Comparison of ENCODE assay signal across 1 cellular context in the genomic region with DNA sequence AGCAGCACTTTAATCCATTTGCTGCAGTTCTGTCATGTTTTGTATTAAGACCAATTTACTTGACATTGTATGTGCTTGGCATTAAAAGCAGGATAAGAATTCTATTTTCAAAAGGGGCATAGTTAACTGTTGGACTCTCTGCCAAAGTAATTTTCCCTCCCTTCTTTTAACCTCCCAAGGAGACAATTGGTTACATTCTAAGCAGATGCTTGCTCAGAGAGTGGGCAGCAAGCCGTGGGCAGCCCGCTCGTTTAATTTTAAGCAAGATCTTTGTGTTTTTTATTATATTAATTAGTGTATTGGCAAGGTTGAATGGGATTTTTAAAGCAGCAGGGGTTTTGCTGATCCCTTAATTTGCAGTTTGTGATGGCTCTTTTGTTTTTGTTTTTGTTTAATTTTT.
TF ChIP-seq lines count a peak whose summit lies in the region.

No MANE protein-coding gene starts in this region.

TF ChIP-seq in HepG2, 621 proteins besides CTCF, POLR2A, EP300 and RAD21 (continued from another document):
- TF ChIP-seq, protein P1, sequence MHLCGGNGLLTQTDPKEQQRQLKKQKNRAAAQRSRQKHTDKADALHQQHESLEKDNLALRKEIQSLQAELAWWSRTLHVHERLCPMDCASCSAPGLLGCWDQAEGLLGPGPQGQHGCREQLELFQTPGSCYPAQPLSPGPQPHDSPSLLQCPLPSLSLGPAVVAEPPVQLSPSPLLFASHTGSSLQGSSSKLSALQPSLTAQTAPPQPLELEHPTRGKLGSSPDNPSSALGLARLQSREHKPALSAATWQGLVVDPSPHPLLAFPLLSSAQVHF (CRISPR knock-in tag; IDR thresholded peaks at IDR 0.05) = no peak
- no peak for TF ChIP-seq GTF3A (CRISPR knock-in tag; conservative IDR thresholded peaks at IDR 0.05)
- TF ChIP-seq, protein P2, sequence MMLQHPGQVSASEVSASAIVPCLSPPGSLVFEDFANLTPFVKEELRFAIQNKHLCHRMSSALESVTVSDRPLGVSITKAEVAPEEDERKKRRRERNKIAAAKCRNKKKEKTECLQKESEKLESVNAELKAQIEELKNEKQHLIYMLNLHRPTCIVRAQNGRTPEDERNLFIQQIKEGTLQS (CRISPR knock-in tag; IDR thresholded peaks at IDR 0.05) = no peak
- TF ChIP-seq EHMT2 (IDR thresholded peaks at IDR 0.05; ENCODE audit: borderline replicate concordance, low read depth, low read length) = no peak
- no peak for TF ChIP-seq ZFP82 (CRISPR knock-in tag; IDR thresholded peaks at IDR 0.05; ENCODE audit: borderline replicate concordance)
- TF ChIP-seq NFATC3 (CRISPR knock-in tag; IDR thresholded peaks at IDR 0.05) = no peak
- TF ChIP-seq, protein P3, sequence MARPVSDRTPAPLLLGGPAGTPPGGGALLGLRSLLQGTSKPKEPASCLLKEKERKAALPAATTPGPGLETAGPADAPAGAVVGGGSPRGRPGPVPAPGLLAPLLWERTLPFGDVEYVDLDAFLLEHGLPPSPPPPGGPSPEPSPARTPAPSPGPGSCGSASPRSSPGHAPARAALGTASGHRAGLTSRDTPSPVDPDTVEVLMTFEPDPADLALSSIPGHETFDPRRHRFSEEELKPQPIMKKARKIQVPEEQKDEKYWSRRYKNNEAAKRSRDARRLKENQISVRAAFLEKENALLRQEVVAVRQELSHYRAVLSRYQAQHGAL (CRISPR knock-in tag; IDR thresholded peaks at IDR 0.05; ENCODE audit: not compliant biosample characterization) = no peak
- no peak for TF ChIP-seq SMAD1 (CRISPR knock-in tag; IDR thresholded peaks at IDR 0.05; ENCODE audit: borderline replicate concordance, low read depth)
- no peak for TF ChIP-seq ARNT2 (CRISPR knock-in tag; IDR thresholded peaks at IDR 0.05; ENCODE audit: low read depth)
- TF ChIP-seq ZNF446 (CRISPR knock-in tag; IDR thresholded peaks at IDR 0.05) = no peak
- TF ChIP-seq TFDP2 (CRISPR knock-in tag; IDR thresholded peaks at IDR 0.05) = no peak
- TF ChIP-seq ZNF333 (CRISPR knock-in tag; IDR thresholded peaks at IDR 0.05; ENCODE audit: borderline replicate concordance) = no peak
- TF ChIP-seq ISL2 (CRISPR knock-in tag; IDR thresholded peaks at IDR 0.05) = no peak
- TF ChIP-seq FOXA1 (IDR thresholded peaks at IDR 0.05) = no peak
- no peak for TF ChIP-seq FOXA1 (CRISPR knock-in tag; IDR thresholded peaks at IDR 0.05)
